In genomic region chr6:119742188-119742803, GRCh38 we compare ENCODE assay signal across 8 cellular contexts.
A peak's percentile ranks its signal among the peaks of the same experiment; 100 is the strongest.
DNase-seq lines count a peak whose midpoint lies in the region; ATAC-seq and TF ChIP-seq lines count a peak whose summit lies in the region.

No MANE protein-coding gene starts in this region.

- H3K4me3 Mint-ChIP-seq in activated naive CD4-positive, alpha-beta T cell treated with anti-CD3 and anti-CD28 coated beads, Interleukin-2, amount 10 ng/mL, durations not matched to agents 7 days and 5 days: no peak overlapping the region

- H3K36me3 ChIP-seq in DOHH2 (ENCODE audit: control insufficient read depth, low read length): no peaks in the 10 kb centered on the region

- H3K4me1 Mint-ChIP-seq in activated naive CD4-positive, alpha-beta T cell treated with anti-CD3 and anti-CD28 coated beads, Interleukin-2, amount 10 ng/mL, durations not matched to agents 7 days and 5 days: no peaks in the 10 kb centered on the region

- no peak overlapping the region for H3K27ac Mint-ChIP-seq in activated naive CD4-positive, alpha-beta T cell treated with anti-CD3 and anti-CD28 coated beads, Interleukin-2, amount 10 ng/mL, durations not matched to agents 7 days and 5 days

- no peaks in the 10 kb centered on the region for H3K36me3 Mint-ChIP-seq in activated naive CD4-positive, alpha-beta T cell treated with anti-CD3 and anti-CD28 coated beads, Interleukin-2, amount 10 ng/mL, durations not matched to agents 7 days and 5 days

- H3K4me2 ChIP-seq in DOHH2 (ENCODE audit: low read length): no peak overlapping the region

- no peaks in the 10 kb centered on the region for H3F3A ChIP-seq in DOHH2 (ENCODE audit: control insufficient read depth, insufficient read depth)

- H4K20me1 ChIP-seq in DOHH2 (ENCODE audit: control insufficient read depth, insufficient read depth, low read depth, low read length): no peaks in the 10 kb centered on the region

- no peaks in the 10 kb centered on the region for H3K9me2 ChIP-seq in DOHH2 (replicated peaks; ENCODE audit: control insufficient read depth, low read length)

- H3K27me3 Mint-ChIP-seq in activated naive CD4-positive, alpha-beta T cell treated with anti-CD3 and anti-CD28 coated beads, Interleukin-2, amount 10 ng/mL, durations not matched to agents 7 days and 5 days: no peaks in the 10 kb centered on the region

- DNase-seq in RPMI8226 (peak; percentile 55), left cardiac atrium (peak; percentile 54), sciatic nerve (ENCODE audit: low spot score) (peak; percentile 81), NCI-H510A (lab: John Stamatoyannopoulos, UW) (no peak)
- peak; percentile 70 for DNase-seq in activated naive CD4-positive, alpha-beta T cell treated with anti-CD3 and anti-CD28 coated beads, Interleukin-2, amount 10 ng/mL, durations not matched to agents 7 days and 5 days

- no peaks in the 10 kb centered on the region for H3K9me3 Mint-ChIP-seq in activated naive CD4-positive, alpha-beta T cell treated with anti-CD3 and anti-CD28 coated beads, Interleukin-2, amount 10 ng/mL, durations not matched to agents 7 days and 5 days

- H3K4me3 ChIP-seq in DOHH2 (ENCODE audit: low read length): no peak overlapping the region

- no peaks in the 10 kb centered on the region for H3K9me3 ChIP-seq in DOHH2 (ENCODE audit: control insufficient read depth, insufficient read depth, low read length)

- H3K27me3 ChIP-seq in DOHH2 (ENCODE audit: control insufficient read depth, low read length): no peaks in the 10 kb centered on the region

- peak; percentile 81 for TF ChIP-seq CTCF in DOHH2 (IDR thresholded peaks at IDR 0.05; ENCODE audit: low read depth, low read length, poor library complexity, severe bottlenecking)

- H3K79me2 ChIP-seq in DOHH2 (ENCODE audit: control insufficient read depth, low read length): no peaks in the 10 kb centered on the region

- intact Hi-C loops in left cardiac atrium (cut with DNase I): no loop called here
- intact Hi-C loops in sciatic nerve (cut with DNase I): no loop called here

- peak; percentile 89 for ATAC-seq in GM21381 (IDR thresholded peaks at IDR 0.05; ENCODE audit: unreplicated experiment)
- ATAC-seq in HG03575 (IDR thresholded peaks at IDR 0.05; ENCODE audit: extremely low read depth, insufficient number of reproducible peaks, low FRiP score, unreplicated experiment): peak; percentile 50
- peak in 1 of 2 donors; percentile 40 for ATAC-seq in left cardiac atrium
- peak; percentile 65 for ATAC-seq in sciatic nerve

- no peaks in the 10 kb centered on the region for H3K4me1 ChIP-seq in DOHH2 (ENCODE audit: control insufficient read depth, low read length)

- H3K27ac ChIP-seq in DOHH2 (ENCODE audit: low read depth, low read length): no peak overlapping the region

- CTCF ChIA-PET in activated naive CD4-positive, alpha-beta T cell treated with anti-CD3 and anti-CD28 coated beads, Interleukin-2, amount 10 ng/mL, durations not matched to agents 7 days and 5 days (lab: Charles Lee): interaction anchor here (1.0 to 1.8 kb wide), 4 partner anchors 12 to 1562 kb away, joined by 4 to 6 read pairs (median 5); no protein-coding TSS in a partner anchor
